ENCODE assay signal across 23 cellular contexts in the genomic region with DNA sequence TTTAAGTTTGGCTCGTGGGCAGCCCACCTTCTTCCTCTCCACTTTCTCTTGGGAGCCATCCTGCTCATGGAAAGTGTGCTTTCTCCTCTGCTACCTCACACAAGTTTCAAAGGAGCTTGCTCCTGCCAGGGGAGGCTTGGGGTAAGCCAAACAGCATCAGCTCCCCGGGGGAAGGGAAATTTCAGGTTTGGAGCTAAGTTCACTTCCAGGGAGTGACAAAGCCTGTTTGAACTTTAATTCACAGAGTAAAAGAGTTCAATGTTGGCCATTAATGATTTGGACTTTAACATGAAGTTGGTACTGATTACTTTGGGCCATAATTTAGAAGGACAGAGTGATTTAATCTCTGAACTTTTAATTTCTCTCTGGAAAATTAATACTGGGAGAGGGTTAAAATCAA.
"Had no signal": no experiment of that assay in that cellular context is flagged by ENCODE, and none has a peak within 500 bp of the region (broad histone marks: within the 10 kb centered on the region; RNA-seq: fewer than 3 reads in every experiment).

No MANE protein-coding gene starts in this region.

- H3K36me3 ChIP-seq: lower lobe of right lung, ovary, right atrium auricular region, spleen, suprapubic skin, thoracic aorta, tibial artery, uterus had no signal

- H3K4me2 ChIP-seq: hepatocyte had no signal

- H3K27me3 Mint-ChIP-seq: naive thymus-derived CD4-positive, alpha-beta T cell; natural killer cell treated with Interleukin-12 subunit alpha and Interleukin-12 subunit beta and Interleukin-15 and Interleukin-18, amount 100 ng/mL, for 72 hours; progenitor cell of endocrine pancreas; stimulated activated naive CD8-positive, alpha-beta T cell treated with anti-CD3 and anti-CD28 coated beads, Interleukin-15, Interleukin-2, amounts not matched to agents 100 ng/mL and 50 ng/mL, for 24 hours; type B pancreatic cell had no signal

- H3K4me3 ChIP-seq: hepatocyte, lower lobe of right lung, mucosa of descending colon, ovary, right atrium auricular region, skin epidermis, spleen, suprapubic skin, thoracic aorta, tibial artery, uterus had no signal

- H2AFZ ChIP-seq: hepatocyte had no signal

- H3K9me3 Mint-ChIP-seq: naive thymus-derived CD4-positive, alpha-beta T cell; natural killer cell treated with Interleukin-12 subunit alpha and Interleukin-12 subunit beta and Interleukin-15 and Interleukin-18, amount 100 ng/mL, for 72 hours; stimulated activated effector memory CD8-positive, alpha-beta T cell treated with anti-CD3 and anti-CD28 coated beads, Interleukin-12 subunit alpha, Interleukin-12 subunit beta, amount 100 ng/mL, for 72 hours; stimulated activated naive CD8-positive, alpha-beta T cell treated with anti-CD3 and anti-CD28 coated beads, Interleukin-15, Interleukin-2, amounts not matched to agents 100 ng/mL and 50 ng/mL, for 24 hours; type B pancreatic cell had no signal

- H3K4me3 Mint-ChIP-seq: naive thymus-derived CD4-positive, alpha-beta T cell; natural killer cell treated with Interleukin-12 subunit alpha and Interleukin-12 subunit beta and Interleukin-15 and Interleukin-18, amount 100 ng/mL, for 72 hours; stimulated activated effector memory CD8-positive, alpha-beta T cell treated with anti-CD3 and anti-CD28 coated beads, Interleukin-12 subunit alpha, Interleukin-12 subunit beta, amount 100 ng/mL, for 72 hours; stimulated activated naive CD8-positive, alpha-beta T cell treated with anti-CD3 and anti-CD28 coated beads, Interleukin-15, Interleukin-2, amounts not matched to agents 100 ng/mL and 50 ng/mL, for 24 hours; type B pancreatic cell had no signal

- H3K27me3 ChIP-seq: hepatocyte, ovary, right atrium auricular region, spleen, suprapubic skin, tibial artery, uterus had no signal

- H3K36me3 Mint-ChIP-seq: natural killer cell treated with Interleukin-12 subunit alpha and Interleukin-12 subunit beta and Interleukin-15 and Interleukin-18, amount 100 ng/mL, for 72 hours; type B pancreatic cell had no signal

- H3K9me3 ChIP-seq: lower lobe of right lung, mucosa of descending colon, ovary, right atrium auricular region, spleen, suprapubic skin, thoracic aorta, tibial artery, uterus had no signal

- ATAC-seq: left ventricle myocardium superior; lower lobe of right lung; mucosa of descending colon; naive thymus-derived CD4-positive, alpha-beta T cell; natural killer cell treated with Interleukin-12 subunit alpha and Interleukin-12 subunit beta and Interleukin-15 and Interleukin-18, amount 100 ng/mL, for 72 hours; sciatic nerve; stimulated activated effector memory CD8-positive, alpha-beta T cell treated with anti-CD3 and anti-CD28 coated beads, Interleukin-12 subunit alpha, Interleukin-12 subunit beta, amount 100 ng/mL, for 72 hours had no signal

- H3K4me1 ChIP-seq: uterus had no signal

- H3K27ac ChIP-seq: hepatocyte, lower lobe of right lung, ovary, right atrium auricular region, skin epidermis, spleen, suprapubic skin, thoracic aorta, tibial artery, uterus had no signal

- H3K27ac Mint-ChIP-seq: naive thymus-derived CD4-positive, alpha-beta T cell; natural killer cell treated with Interleukin-12 subunit alpha and Interleukin-12 subunit beta and Interleukin-15 and Interleukin-18, amount 100 ng/mL, for 72 hours; progenitor cell of endocrine pancreas; stimulated activated effector memory CD8-positive, alpha-beta T cell treated with anti-CD3 and anti-CD28 coated beads, Interleukin-12 subunit alpha, Interleukin-12 subunit beta, amount 100 ng/mL, for 72 hours; stimulated activated naive CD8-positive, alpha-beta T cell treated with anti-CD3 and anti-CD28 coated beads, Interleukin-15, Interleukin-2, amounts not matched to agents 100 ng/mL and 50 ng/mL, for 24 hours; type B pancreatic cell had no signal

- DNase-seq: islet precursor cell; left ventricle myocardium superior; lower lobe of right lung; midbrain; mucosa of descending colon; naive thymus-derived CD4-positive, alpha-beta T cell; ovary; spleen; stimulated activated CD4-positive, alpha-beta T cell treated with anti-CD3 and anti-CD28 coated beads, Interleukin-4, amount 100 ng/mL, for 24 hours; stimulated activated naive CD4-positive, alpha-beta T cell; tibial artery; uterus had no signal
